Comparison of ENCODE assay signal across 13 cellular contexts in genomic region chr18:59870623-59871130, GRCh38.
"Had no signal": no experiment of that assay in that cellular context is flagged by ENCODE, and none has a peak within 500 bp of the region (broad histone marks: within the 10 kb centered on the region; RNA-seq: fewer than 3 reads in every experiment).

No MANE protein-coding gene starts in this region.

- DNase-seq: activated CD4-positive, alpha-beta T cell treated with anti-CD3 and anti-CD28 coated beads for 1 hour; activated CD4-positive, alpha-beta T cell treated with anti-CD3 and anti-CD28 coated beads, Interleukin-2, amount 50 U/mL, for 48 hours; activated CD8-positive, alpha-beta memory T cell treated with anti-CD3 and anti-CD28 coated beads, Interleukin-2, amount 10 ng/mL, durations not matched to agents 7 days and 5 days; activated effector memory CD4-positive, alpha-beta T cell treated with Interleukin-2 at 50 U/mL for 16 hours; activated T-cell treated with anti-CD3 and anti-CD28 coated beads, Interleukin-2, amount 50 U/mL, for 24 hours; left colon; occipital lobe; stimulated activated naive CD4-positive, alpha-beta T cell; upper lobe of left lung had no signal

- H3K4me3 Mint-ChIP-seq: activated CD8-positive, alpha-beta memory T cell treated with anti-CD3 and anti-CD28 coated beads, Interleukin-2, amount 10 ng/mL, durations not matched to agents 7 days and 5 days; activated naive CD4-positive, alpha-beta T cell treated with anti-CD3 and anti-CD28 coated beads, Interleukin-2, amount 50 U/mL, for 24 hours; activated T-cell treated with anti-CD3 and anti-CD28 coated beads, Interleukin-2, amount 50 U/mL, for 24 hours; nephron had no signal

- H3K27me3 ChIP-seq: upper lobe of left lung had no signal

- H3K27ac Mint-ChIP-seq: activated CD8-positive, alpha-beta memory T cell treated with anti-CD3 and anti-CD28 coated beads, Interleukin-2, amount 10 ng/mL, durations not matched to agents 7 days and 5 days; activated naive CD4-positive, alpha-beta T cell treated with anti-CD3 and anti-CD28 coated beads, Interleukin-2, amount 50 U/mL, for 24 hours; activated T-cell treated with anti-CD3 and anti-CD28 coated beads, Interleukin-2, amount 50 U/mL, for 24 hours; nephron had no signal

- H3K4me1 ChIP-seq: prostate gland, upper lobe of left lung had no signal

- H3K36me3 ChIP-seq: prostate gland, upper lobe of left lung had no signal

- ATAC-seq: activated CD8-positive, alpha-beta memory T cell treated with anti-CD3 and anti-CD28 coated beads, Interleukin-2, amount 10 ng/mL, durations not matched to agents 7 days and 5 days; left colon; sciatic nerve had no signal

- H3K36me3 Mint-ChIP-seq: activated CD8-positive, alpha-beta memory T cell treated with anti-CD3 and anti-CD28 coated beads, Interleukin-2, amount 10 ng/mL, durations not matched to agents 7 days and 5 days; activated naive CD4-positive, alpha-beta T cell treated with anti-CD3 and anti-CD28 coated beads, Interleukin-2, amount 50 U/mL, for 24 hours had no signal

- H3K4me3 ChIP-seq: prostate gland, upper lobe of left lung had no signal

- H3K4me1 Mint-ChIP-seq: activated naive CD4-positive, alpha-beta T cell treated with anti-CD3 and anti-CD28 coated beads, Interleukin-2, amount 50 U/mL, for 24 hours; nephron had no signal

- H3K9me3 ChIP-seq: prostate gland, upper lobe of left lung had no signal

- H3K27ac ChIP-seq: prostate gland, upper lobe of left lung had no signal

- H3K9me3 Mint-ChIP-seq: activated naive CD4-positive, alpha-beta T cell treated with anti-CD3 and anti-CD28 coated beads, Interleukin-2, amount 50 U/mL, for 24 hours; activated T-cell treated with anti-CD3 and anti-CD28 coated beads, Interleukin-2, amount 50 U/mL, for 24 hours; nephron had no signal
